Comparison of ENCODE assay signal across 1 cellular context in the genomic region with DNA sequence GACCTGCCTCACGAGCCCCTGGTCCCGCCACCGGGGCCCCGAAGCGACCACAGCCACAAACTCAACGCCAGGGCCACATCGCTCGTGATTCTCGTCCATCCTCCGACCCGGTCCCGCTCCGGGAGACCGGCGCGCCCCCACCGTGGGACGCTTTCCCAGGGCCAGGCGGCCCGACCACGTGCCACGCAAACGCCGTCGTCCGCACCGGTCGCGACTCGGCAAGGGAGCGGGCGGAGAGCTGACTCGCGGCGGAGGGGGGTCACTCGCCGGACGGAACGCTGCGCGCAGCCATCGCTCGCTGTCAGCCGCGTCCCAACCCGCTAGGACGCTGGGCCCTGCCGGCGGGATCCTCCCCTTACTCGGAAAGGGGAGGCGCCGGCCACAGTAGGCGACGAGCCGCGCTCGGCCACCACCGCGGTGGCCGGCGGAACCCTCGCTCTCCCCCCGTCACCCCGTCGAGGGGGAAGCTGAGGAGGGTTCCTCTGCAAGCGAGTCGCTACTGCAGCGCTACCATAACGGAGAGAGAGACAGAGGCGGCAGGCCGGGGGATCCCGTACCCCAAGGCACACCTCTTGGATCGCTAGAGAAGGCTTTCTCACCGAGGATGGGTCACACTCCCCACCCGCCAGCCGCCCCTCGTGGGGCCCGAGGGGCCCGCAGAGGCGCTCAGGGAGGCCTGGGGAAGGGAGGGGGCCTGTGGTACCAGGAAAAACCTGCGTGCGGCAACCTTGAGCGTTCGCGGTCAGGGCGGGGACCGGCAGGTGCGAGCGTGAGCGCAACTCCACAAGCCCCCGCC.
TF ChIP-seq lines count a peak whose summit lies in the region.

No MANE protein-coding gene starts in this region.

TF ChIP-seq in HEK293, 187 proteins besides CTCF, POLR2A, EP300 and RAD21 (continued from another document):
- TF ChIP-seq, protein P1, sequence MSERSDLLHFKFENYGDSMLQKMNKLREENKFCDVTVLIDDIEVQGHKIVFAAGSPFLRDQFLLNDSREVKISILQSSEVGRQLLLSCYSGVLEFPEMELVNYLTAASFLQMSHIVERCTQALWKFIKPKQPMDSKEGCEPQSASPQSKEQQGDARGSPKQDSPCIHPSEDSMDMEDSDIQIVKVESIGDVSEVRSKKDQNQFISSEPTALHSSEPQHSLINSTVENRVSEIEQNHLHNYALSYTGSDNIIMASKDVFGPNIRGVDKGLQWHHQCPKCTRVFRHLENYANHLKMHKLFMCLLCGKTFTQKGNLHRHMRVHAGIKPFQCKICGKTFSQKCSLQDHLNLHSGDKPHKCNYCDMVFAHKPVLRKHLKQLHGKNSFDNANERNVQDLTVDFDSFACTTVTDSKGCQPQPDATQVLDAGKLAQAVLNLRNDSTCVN (tag by site-specific recombination; optimal IDR thresholded peaks at IDR 0.05), result peak; percentile 83
- TF ChIP-seq KLF10 (tag by site-specific recombination; IDR thresholded peaks at IDR 0.05), result no peak
- TF ChIP-seq ZNF394 (tag by site-specific recombination; IDR thresholded peaks at IDR 0.05; ENCODE audit: borderline replicate concordance), result no peak
- no peak for TF ChIP-seq ZNF221 (tag by site-specific recombination; IDR thresholded peaks at IDR 0.05; ENCODE audit: borderline replicate concordance)
- TF ChIP-seq, protein P2, sequence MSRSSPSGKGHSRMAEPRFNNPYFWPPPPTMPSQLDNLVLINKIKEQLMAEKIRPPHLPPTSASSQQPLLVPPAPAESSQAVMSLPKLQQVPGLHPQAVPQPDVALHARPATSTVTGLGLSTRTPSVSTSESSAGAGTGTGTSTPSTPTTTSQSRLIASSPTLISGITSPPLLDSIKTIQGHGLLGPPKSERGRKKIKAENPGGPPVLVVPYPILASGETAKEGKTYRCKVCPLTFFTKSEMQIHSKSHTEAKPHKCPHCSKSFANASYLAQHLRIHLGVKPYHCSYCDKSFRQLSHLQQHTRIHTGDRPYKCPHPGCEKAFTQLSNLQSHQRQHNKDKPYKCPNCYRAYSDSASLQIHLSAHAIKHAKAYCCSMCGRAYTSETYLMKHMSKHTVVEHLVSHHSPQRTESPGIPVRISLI (tag by site-specific recombination; IDR thresholded peaks at IDR 0.05), result no peak
- TF ChIP-seq, protein P3, sequence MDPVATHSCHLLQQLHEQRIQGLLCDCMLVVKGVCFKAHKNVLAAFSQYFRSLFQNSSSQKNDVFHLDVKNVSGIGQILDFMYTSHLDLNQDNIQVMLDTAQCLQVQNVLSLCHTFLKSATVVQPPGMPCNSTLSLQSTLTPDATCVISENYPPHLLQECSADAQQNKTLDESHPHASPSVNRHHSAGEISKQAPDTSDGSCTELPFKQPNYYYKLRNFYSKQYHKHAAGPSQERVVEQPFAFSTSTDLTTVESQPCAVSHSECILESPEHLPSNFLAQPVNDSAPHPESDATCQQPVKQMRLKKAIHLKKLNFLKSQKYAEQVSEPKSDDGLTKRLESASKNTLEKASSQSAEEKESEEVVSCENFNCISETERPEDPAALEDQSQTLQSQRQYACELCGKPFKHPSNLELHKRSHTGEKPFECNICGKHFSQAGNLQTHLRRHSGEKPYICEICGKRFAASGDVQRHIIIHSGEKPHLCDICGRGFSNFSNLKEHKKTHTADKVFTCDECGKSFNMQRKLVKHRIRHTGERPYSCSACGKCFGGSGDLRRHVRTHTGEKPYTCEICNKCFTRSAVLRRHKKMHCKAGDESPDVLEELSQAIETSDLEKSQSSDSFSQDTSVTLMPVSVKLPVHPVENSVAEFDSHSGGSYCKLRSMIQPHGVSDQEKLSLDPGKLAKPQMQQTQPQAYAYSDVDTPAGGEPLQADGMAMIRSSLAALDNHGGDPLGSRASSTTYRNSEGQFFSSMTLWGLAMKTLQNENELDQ (tag by site-specific recombination; IDR thresholded peaks at IDR 0.05; ENCODE audit: low read depth), result no peak
- TF ChIP-seq ZNF202 (tag by site-specific recombination; IDR thresholded peaks at IDR 0.05; ENCODE audit: borderline replicate concordance), result 0 out of 2 replicates have a peak, but pooled peaks have one; percentile 13
- no peak for TF ChIP-seq KLF7 (tag by site-specific recombination; IDR thresholded peaks at IDR 0.05; ENCODE audit: borderline replicate concordance)
- TF ChIP-seq, protein P4, sequence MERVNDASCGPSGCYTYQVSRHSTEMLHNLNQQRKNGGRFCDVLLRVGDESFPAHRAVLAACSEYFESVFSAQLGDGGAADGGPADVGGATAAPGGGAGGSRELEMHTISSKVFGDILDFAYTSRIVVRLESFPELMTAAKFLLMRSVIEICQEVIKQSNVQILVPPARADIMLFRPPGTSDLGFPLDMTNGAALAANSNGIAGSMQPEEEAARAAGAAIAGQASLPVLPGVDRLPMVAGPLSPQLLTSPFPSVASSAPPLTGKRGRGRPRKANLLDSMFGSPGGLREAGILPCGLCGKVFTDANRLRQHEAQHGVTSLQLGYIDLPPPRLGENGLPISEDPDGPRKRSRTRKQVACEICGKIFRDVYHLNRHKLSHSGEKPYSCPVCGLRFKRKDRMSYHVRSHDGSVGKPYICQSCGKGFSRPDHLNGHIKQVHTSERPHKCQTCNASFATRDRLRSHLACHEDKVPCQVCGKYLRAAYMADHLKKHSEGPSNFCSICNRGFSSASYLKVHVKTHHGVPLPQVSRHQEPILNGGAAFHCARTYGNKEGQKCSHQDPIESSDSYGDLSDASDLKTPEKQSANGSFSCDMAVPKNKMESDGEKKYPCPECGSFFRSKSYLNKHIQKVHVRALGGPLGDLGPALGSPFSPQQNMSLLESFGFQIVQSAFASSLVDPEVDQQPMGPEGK (tag by site-specific recombination; IDR thresholded peaks at IDR 0.05), result no peak
- TF ChIP-seq, protein P5, sequence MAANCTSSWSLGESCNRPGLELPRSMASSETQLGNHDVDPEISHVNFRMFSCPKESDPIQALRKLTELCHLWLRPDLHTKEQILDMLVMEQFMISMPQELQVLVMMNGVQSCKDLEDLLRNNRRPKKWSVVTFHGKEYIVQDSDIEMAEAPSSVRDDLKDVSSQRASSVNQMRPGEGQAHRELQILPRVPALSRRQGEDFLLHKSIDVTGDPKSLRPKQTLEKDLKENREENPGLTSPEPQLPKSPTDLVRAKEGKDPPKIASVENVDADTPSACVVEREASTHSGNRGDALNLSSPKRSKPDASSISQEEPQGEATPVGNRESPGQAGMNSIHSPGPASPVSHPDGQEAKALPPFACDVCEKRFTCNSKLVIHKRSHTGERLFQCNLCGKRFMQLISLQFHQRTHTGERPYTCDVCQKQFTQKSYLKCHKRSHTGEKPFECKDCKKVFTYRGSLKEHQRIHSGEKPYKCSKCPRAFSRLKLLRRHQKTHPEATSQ (tag by site-specific recombination; IDR thresholded peaks at IDR 0.05), result no peak
- no peak for TF ChIP-seq GLI4 (tag by site-specific recombination; IDR thresholded peaks at IDR 0.05)
- no peak for TF ChIP-seq ZFP69B (tag by site-specific recombination; IDR thresholded peaks at IDR 0.05)
- TF ChIP-seq, protein P6, sequence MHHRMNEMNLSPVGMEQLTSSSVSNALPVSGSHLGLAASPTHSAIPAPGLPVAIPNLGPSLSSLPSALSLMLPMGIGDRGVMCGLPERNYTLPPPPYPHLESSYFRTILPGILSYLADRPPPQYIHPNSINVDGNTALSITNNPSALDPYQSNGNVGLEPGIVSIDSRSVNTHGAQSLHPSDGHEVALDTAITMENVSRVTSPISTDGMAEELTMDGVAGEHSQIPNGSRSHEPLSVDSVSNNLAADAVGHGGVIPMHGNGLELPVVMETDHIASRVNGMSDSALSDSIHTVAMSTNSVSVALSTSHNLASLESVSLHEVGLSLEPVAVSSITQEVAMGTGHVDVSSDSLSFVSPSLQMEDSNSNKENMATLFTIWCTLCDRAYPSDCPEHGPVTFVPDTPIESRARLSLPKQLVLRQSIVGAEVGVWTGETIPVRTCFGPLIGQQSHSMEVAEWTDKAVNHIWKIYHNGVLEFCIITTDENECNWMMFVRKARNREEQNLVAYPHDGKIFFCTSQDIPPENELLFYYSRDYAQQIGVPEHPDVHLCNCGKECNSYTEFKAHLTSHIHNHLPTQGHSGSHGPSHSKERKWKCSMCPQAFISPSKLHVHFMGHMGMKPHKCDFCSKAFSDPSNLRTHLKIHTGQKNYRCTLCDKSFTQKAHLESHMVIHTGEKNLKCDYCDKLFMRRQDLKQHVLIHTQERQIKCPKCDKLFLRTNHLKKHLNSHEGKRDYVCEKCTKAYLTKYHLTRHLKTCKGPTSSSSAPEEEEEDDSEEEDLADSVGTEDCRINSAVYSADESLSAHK (tag by site-specific recombination; IDR thresholded peaks at IDR 0.05), result no peak
- TF ChIP-seq, protein P7, sequence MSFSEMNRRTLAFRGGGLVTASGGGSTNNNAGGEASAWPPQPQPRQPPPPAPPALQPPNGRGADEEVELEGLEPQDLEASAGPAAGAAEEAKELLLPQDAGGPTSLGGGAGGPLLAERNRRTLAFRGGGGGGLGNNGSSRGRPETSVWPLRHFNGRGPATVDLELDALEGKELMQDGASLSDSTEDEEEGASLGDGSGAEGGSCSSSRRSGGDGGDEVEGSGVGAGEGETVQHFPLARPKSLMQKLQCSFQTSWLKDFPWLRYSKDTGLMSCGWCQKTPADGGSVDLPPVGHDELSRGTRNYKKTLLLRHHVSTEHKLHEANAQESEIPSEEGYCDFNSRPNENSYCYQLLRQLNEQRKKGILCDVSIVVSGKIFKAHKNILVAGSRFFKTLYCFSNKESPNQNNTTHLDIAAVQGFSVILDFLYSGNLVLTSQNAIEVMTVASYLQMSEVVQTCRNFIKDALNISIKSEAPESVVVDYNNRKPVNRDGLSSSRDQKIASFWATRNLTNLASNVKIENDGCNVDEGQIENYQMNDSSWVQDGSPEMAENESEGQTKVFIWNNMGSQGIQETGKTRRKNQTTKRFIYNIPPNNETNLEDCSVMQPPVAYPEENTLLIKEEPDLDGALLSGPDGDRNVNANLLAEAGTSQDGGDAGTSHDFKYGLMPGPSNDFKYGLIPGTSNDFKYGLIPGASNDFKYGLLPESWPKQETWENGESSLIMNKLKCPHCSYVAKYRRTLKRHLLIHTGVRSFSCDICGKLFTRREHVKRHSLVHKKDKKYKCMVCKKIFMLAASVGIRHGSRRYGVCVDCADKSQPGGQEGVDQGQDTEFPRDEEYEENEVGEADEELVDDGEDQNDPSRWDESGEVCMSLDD (tag by site-specific recombination; IDR thresholded peaks at IDR 0.05), result no peak
- TF ChIP-seq, protein P8, sequence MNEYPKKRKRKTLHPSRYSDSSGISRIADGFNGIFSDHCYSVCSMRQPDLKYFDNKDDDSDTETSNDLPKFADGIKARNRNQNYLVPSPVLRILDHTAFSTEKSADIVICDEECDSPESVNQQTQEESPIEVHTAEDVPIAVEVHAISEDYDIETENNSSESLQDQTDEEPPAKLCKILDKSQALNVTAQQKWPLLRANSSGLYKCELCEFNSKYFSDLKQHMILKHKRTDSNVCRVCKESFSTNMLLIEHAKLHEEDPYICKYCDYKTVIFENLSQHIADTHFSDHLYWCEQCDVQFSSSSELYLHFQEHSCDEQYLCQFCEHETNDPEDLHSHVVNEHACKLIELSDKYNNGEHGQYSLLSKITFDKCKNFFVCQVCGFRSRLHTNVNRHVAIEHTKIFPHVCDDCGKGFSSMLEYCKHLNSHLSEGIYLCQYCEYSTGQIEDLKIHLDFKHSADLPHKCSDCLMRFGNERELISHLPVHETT (tag by site-specific recombination; IDR thresholded peaks at IDR 0.05), result no peak
- no peak for TF ChIP-seq ZNF660 (tag by site-specific recombination; IDR thresholded peaks at IDR 0.05)
- no peak for TF ChIP-seq ZNF510 (tag by site-specific recombination; IDR thresholded peaks at IDR 0.05; ENCODE audit: insufficient replicate concordance)
- no peak for TF ChIP-seq ZNF416 (tag by site-specific recombination; IDR thresholded peaks at IDR 0.05)
- TF ChIP-seq ZNF585B (tag by site-specific recombination; IDR thresholded peaks at IDR 0.05), result no peak
- TF ChIP-seq ZNF311 (tag by site-specific recombination; IDR thresholded peaks at IDR 0.05; ENCODE audit: borderline replicate concordance), result no peak
- no peak for TF ChIP-seq ZNF830 (tag by site-specific recombination; IDR thresholded peaks at IDR 0.05; ENCODE audit: low read depth)
- no peak for TF ChIP-seq REPIN1 (tag by site-specific recombination; IDR thresholded peaks at IDR 0.05; ENCODE audit: low read depth)
- TF ChIP-seq SP2 (tag by site-specific recombination; IDR thresholded peaks at IDR 0.05), result no peak
